ENCODE assay signal across 11 cellular contexts in the genomic region with DNA sequence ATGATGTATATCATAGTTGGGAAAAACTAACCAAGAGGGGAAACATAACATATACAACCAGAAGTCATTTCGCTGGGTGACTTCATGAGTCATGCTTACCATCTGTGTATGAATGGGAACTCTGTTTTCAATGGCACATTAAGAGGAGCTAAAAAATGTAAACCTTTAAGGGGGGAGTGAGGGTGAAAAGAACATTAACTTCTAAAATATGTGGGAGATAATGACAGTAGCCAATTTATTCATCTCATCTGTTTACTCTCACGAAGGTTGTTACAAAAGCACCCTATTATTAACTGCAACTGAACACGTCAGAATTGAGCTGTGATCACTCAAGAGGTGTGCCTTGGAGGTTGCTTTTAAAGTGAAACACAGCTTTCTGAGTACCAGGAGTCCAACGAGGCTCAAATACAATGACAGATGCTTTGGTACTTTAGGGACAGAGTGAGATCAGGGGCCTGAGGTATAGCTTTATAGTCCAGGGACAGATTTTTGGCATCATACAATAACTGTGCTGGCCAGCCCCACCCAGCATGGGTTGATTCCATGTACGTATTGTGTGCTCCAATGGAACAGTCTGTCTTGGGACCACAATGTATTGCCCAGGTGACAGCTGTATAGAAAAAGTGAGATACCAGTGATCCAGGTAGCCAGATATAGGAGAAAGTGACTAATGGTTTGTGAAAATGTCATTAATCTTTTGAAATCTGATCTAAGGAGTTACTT.
A peak's percentile ranks its signal among the peaks of the same experiment; 100 is the strongest.
DNase-seq lines count a peak whose midpoint lies in the region; ATAC-seq and TF ChIP-seq lines count a peak whose summit lies in the region.
"Had no signal": no experiment of that assay in that cellular context is flagged by ENCODE, and none has a peak within 500 bp of the region (broad histone marks: within the 10 kb centered on the region; RNA-seq: fewer than 3 reads in every experiment).

No MANE protein-coding gene starts in this region.

- TF ChIP-seq CTCF in Panc1 (IDR thresholded peaks at IDR 0.05), result no peak
- TF ChIP-seq CTCF in fibroblast of lung (conservative IDR thresholded peaks at IDR 0.05 in 1 of 2, IDR thresholded peaks at IDR 0.05 in 1 of 2; ENCODE audit: low read depth in 1 of 2, low read length in 2 of 2), result no peak
- no peak for TF ChIP-seq CTCF in GM10248 (IDR thresholded peaks at IDR 0.05; ENCODE audit: control extremely low read depth, extremely low read depth, low read depth, missing control alignments)

- no peaks in the 10 kb centered on the region for H4K20me1 ChIP-seq in fibroblast of lung (ENCODE audit: control insufficient read depth, extremely low read depth, insufficient read depth, low read length)

- no peak overlapping the region for H2AFZ ChIP-seq in fibroblast of lung (ENCODE audit: low read length)

- CTCF ChIA-PET in Panc1 (lab: Charles Lee) (interaction anchor here (0.7 kb wide), 1 partner anchor 738 kb away, joined by 4 read pairs; no protein-coding TSS in a partner anchor), GM10248 (lab: Yijun Ruan, JAX) (interaction anchor here (0.6 to 1.7 kb wide), 6 partner anchors 9 to 192 kb away, joined by 3 to 5 read pairs (median 3); no protein-coding TSS in a partner anchor)

- in situ Hi-C loops in Panc1 (cut with HindIII; ENCODE audit: low pct_unique_long_range_greater_than_20kb, low sequenced_read_pairs), result no loop called here

- H3K9ac ChIP-seq in fibroblast of lung (ENCODE audit: insufficient read depth, low read length), result no peak overlapping the region

- POLR2A ChIA-PET in Panc1 (lab: Charles Lee), result interaction anchor here (0.8 kb wide), 1 partner anchor 1022 kb away, joined by 3 read pairs; no protein-coding TSS in a partner anchor
- POLR2A ChIA-PET in GM10248 (lab: Yijun Ruan, JAX), result interaction anchor here (0.7 kb wide), 1 partner anchor 86 kb away, joined by 5 read pairs; no protein-coding TSS in a partner anchor

- no TSS peak for BruUV-seq in Panc1 (replicated peaks; lab: Mats Ljungman, UMichigan)

- ATAC-seq in Panc1, result peak; percentile 88
- no peak for ATAC-seq in HG03565 (IDR thresholded peaks at IDR 0.05; ENCODE audit: unreplicated experiment)

- no peak overlapping the region for H3K4me3 ChIP-seq in Panc1 (ENCODE audit: low read depth in 2 of 2, low read length in 2 of 2)
- peak overlapping the region in 1 of 4 experiments; percentile 6 for H3K4me3 ChIP-seq in fibroblast of lung (replicated peaks in 1 of 4; ENCODE audit: control extremely low read depth in 1 of 4, insufficient read depth in 1 of 4, low read depth in 3 of 4, low read length in 4 of 4)
- H3K4me3 ChIP-seq: sigmoid colon had no signal

- peak; percentile 14 for DNase-seq in AG08396 (ENCODE audit: low spot score)
- peak; percentile 66 for DNase-seq in LHCN-M2 (ENCODE audit: low read depth)
- DNase-seq in Panc1 (ENCODE audit: low read depth, low spot score), result no peak
- DNase-seq in fibroblast of lung (ENCODE audit: low read depth in 2 of 2), result peak; percentile 85 to 87
- DNase-seq in GM10248 (ENCODE audit: extremely low spot score), result no peak
- no peak for DNase-seq in stimulated activated CD4-positive, alpha-beta T cell treated with anti-CD3 and anti-CD28 coated beads, Interleukin-12 subunit alpha, Interleukin-12 subunit beta, amount 100 ng/mL, for 4 hours
- no peak for DNase-seq in NOMO-1 treated with dmso at 0.1 percent for 144 hours (lab: John Stamatoyannopoulos, UW; ENCODE audit: unreplicated experiment)
- DNase-seq: activated T-cell treated with anti-CD3 and anti-CD28 coated beads for 4 hours, cortex of kidney, sigmoid colon had no signal

- intact Hi-C loops in Panc1 (cut with micrococcal nuclease; ENCODE audit: unreplicated experiment), result no loop called here

- peak overlapping the region; percentile 52 for H3K4me2 ChIP-seq in fibroblast of lung (ENCODE audit: extremely low read depth, insufficient read depth, low read length)

- no peaks in the 10 kb centered on the region for H3K27me3 ChIP-seq in Panc1 (ENCODE audit: control insufficient read depth, insufficient read depth, low read length)
- H3K27me3 ChIP-seq in fibroblast of lung (ENCODE audit: control insufficient read depth, insufficient read depth, low read length), result no peaks in the 10 kb centered on the region
- H3K27me3 ChIP-seq: sigmoid colon had no signal

- H3K27ac ChIP-seq in Panc1 (ENCODE audit: low read length) (no peak overlapping the region), fibroblast of lung (ENCODE audit: insufficient read depth, low read length) (peak overlapping the region; percentile 60)
- H3K27ac ChIP-seq: sigmoid colon had no signal

- H3K9me3 ChIP-seq in Panc1 (ENCODE audit: control insufficient read depth, insufficient read depth, low read depth, low read length) (no peaks in the 10 kb centered on the region), fibroblast of lung (ENCODE audit: control insufficient read depth, insufficient read depth, low read depth, low read length) (no peaks in the 10 kb centered on the region)
- H3K9me3 ChIP-seq: sigmoid colon had no signal

- no peaks in the 10 kb centered on the region for H3K4me1 ChIP-seq in Panc1 (ENCODE audit: control insufficient read depth, insufficient read depth, low read length)
- peaks cover 10% of the 10 kb centered on the region for H3K4me1 ChIP-seq in fibroblast of lung (ENCODE audit: control insufficient read depth, extremely low read depth, insufficient read depth, low read length)
- H3K4me1 ChIP-seq: sigmoid colon had no signal

- H3K79me2 ChIP-seq in fibroblast of lung (ENCODE audit: control insufficient read depth, insufficient read depth, low read length), result no peaks in the 10 kb centered on the region

- H3K36me3 ChIP-seq in Panc1 (ENCODE audit: control insufficient read depth, insufficient read depth, low read length) (no peaks in the 10 kb centered on the region), fibroblast of lung (ENCODE audit: control insufficient read depth, insufficient read depth, low read length) (no peaks in the 10 kb centered on the region)
- H3K36me3 ChIP-seq: sigmoid colon had no signal

Comparison
In these comparisons a context has a peak if more than half of its experiments do, and no peak if none do; other contexts are left out.
1. DNase-seq: peak in AG08396 (single experiment), LHCN-M2 (single experiment) and fibroblast of lung (2 of 2); none in Panc1 (single experiment), GM10248 (single experiment), stimulated activated CD4-positive, alpha-beta T cell treated with anti-CD3 and anti-CD28 coated beads, Interleukin-12 subunit alpha, Interleukin-12 subunit beta, amount 100 ng/mL, for 4 hours (single experiment) and NOMO-1 treated with dmso at 0.1 percent for 144 hours (single experiment).